10 cellular contexts compared by ENCODE assay signal in the genomic region with DNA sequence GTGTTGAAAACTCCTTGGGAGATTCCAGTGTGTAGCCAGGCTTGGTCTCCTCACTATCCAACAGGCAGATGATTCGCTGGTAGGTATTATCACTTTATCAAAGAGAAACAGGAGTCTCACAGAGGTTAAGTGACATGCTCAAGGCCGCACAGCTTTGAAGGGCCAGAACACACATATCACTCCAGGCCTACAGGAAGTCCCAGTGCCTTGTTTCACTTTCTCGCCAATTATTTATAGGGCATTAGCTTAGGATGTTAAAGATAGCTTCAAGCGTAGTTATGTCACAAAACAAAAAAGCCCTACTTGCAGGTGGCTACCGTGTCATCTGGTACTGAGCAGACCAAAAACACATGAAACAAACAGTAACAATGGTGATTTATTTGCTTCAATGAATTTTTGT. TPM values are rescaled to one million over a fixed set of nuclear protein-coding genes. Genes with fewer than 3 reads are reported as not detected.
DNase-seq lines count a peak whose midpoint lies in the region; ATAC-seq and TF ChIP-seq lines count a peak whose summit lies in the region.
"Had no signal": no experiment of that assay in that cellular context is flagged by ENCODE, and none has a peak within 500 bp of the region (broad histone marks: within the 10 kb centered on the region; RNA-seq: fewer than 3 reads in every experiment).

No MANE protein-coding gene starts in this region.

- intact Hi-C loops in sciatic nerve (cut with DNase I) = no loop called here
- intact Hi-C loops in vagina (cut with DNase I) = no loop called here

- H3K36me3 ChIP-seq in right atrium auricular region (no peaks in the 10 kb centered on the region), gastroesophageal sphincter (no peaks in the 10 kb centered on the region), vagina (no peaks in the 10 kb centered on the region)
- H3K36me3 ChIP-seq: neural progenitor cell had no signal

- H3K4me3 ChIP-seq in right atrium auricular region (no peak overlapping the region), gastroesophageal sphincter (no peak overlapping the region), vagina (no peak overlapping the region)
- H3K4me3 ChIP-seq: neural progenitor cell had no signal

- no peak for TF ChIP-seq EP300 in gastroesophageal sphincter (IDR thresholded peaks at IDR 0.05)

- ATAC-seq in GM18505 (IDR thresholded peaks at IDR 0.05; ENCODE audit: unreplicated experiment) (peak; percentile 58), GM21528 (IDR thresholded peaks at IDR 0.05; ENCODE audit: low FRiP score, unreplicated experiment) (peak; percentile 63), HG03432 (IDR thresholded peaks at IDR 0.05; ENCODE audit: unreplicated experiment) (peak; percentile 67), gastroesophageal sphincter (no peak), sciatic nerve (no peak)

- H3K4me1 ChIP-seq in right atrium auricular region = peaks cover 0 to 47% of the 10 kb centered on the region in 2 donors
- H3K4me1 ChIP-seq in gastroesophageal sphincter = no peaks in the 10 kb centered on the region
- H3K4me1 ChIP-seq in vagina = no peaks in the 10 kb centered on the region

- WGBS in gastroesophageal sphincter (ENCODE audit: low coverage in 1 of 2), 2 donors = 95 to 100% methylated on average over 1 to 3 of the region's 5 CpGs

- peak overlapping the region; percentile 23 to 67 for H3K27ac ChIP-seq in right atrium auricular region
- no peak overlapping the region for H3K27ac ChIP-seq in gastroesophageal sphincter
- H3K27ac ChIP-seq in vagina = no peak overlapping the region
- H3K27ac ChIP-seq: neural progenitor cell had no signal

- TF ChIP-seq CTCF in right atrium auricular region (IDR thresholded peaks at IDR 0.05) = no peak
- no peak for TF ChIP-seq CTCF in gastroesophageal sphincter (IDR thresholded peaks at IDR 0.05)
- no peak for TF ChIP-seq CTCF in vagina (IDR thresholded peaks at IDR 0.05)

- no peaks in the 10 kb centered on the region for H3K27me3 ChIP-seq in right atrium auricular region
- no peaks in the 10 kb centered on the region for H3K27me3 ChIP-seq in gastroesophageal sphincter
- no peaks in the 10 kb centered on the region for H3K27me3 ChIP-seq in vagina
- H3K27me3 ChIP-seq: neural progenitor cell had no signal

- H3K9me3 ChIP-seq in right atrium auricular region (no peaks in the 10 kb centered on the region), gastroesophageal sphincter (no peaks in the 10 kb centered on the region), vagina (no peaks in the 10 kb centered on the region)

- no peak for TF ChIP-seq POLR2A in GM18505 (IDR thresholded peaks at IDR 0.05; ENCODE audit: borderline replicate concordance, extremely low read depth, insufficient read depth, insufficient read length)
- TF ChIP-seq POLR2A in gastroesophageal sphincter (IDR thresholded peaks at IDR 0.05) = no peak
- TF ChIP-seq POLR2A in vagina (IDR thresholded peaks at IDR 0.05) = no peak

- no peak for DNase-seq in right atrium auricular region (ENCODE audit: low spot score)
- DNase-seq in sciatic nerve (ENCODE audit: low spot score) = no peak
- DNase-seq in vagina (ENCODE audit: extremely low spot score in 2 of 2) = no peak
- no peak for DNase-seq in glomerular visceral epithelial cell (ENCODE audit: extremely low spot score)
- DNase-seq: T-helper 1 cell had no signal

RNA-seq across cellular contexts. Expression of a gene that starts 13.2 kb away (rescaled TPM):
- 10 to 100 TPM; 12.5 to 25.8 TPM for total RNA-seq in right atrium auricular region
- total RNA-seq in gastroesophageal sphincter = 10 to 100 TPM in 2 of 4 donors, 1 to 10 TPM in 2; 5.6 to 21.9 (median 8.9) TPM
- 54.6 TPM for total RNA-seq in sciatic nerve
- total RNA-seq in vagina = 10.8 TPM

Comparison
In these comparisons a context has a peak if more than half of its experiments do, and no peak if none do; other contexts are left out.
1. ATAC-seq: peak in GM18505 (single experiment), GM21528 (single experiment) and HG03432 (single experiment); none in gastroesophageal sphincter (single experiment) and sciatic nerve (single experiment).
2. H3K27ac ChIP-seq: peak in right atrium auricular region (2 of 2); none in gastroesophageal sphincter (0 of 4) and vagina (single experiment).